8 cellular contexts compared by ENCODE assay signal in genomic region chr3:96863129-96863740, GRCh38.
DNase-seq lines count a peak whose midpoint lies in the region; TF ChIP-seq lines count a peak whose summit lies in the region.

No MANE protein-coding gene starts in this region.

- no peaks in the 10 kb centered on the region for H3K9me3 Mint-ChIP-seq in T-helper 2 cell treated with Interferon-gamma antibody and Interleukin-4, amounts not matched to agents 5 μg/mL and 100 μg/mL, for 36 hours

- peak; percentile 10 for DNase-seq in GM03348 (ENCODE audit: low spot score)
- DNase-seq in HEK293T (ENCODE audit: extremely low spot score), result peak; percentile 28
- peak; percentile 23 for DNase-seq in NCI-H1694 treated with DMSO at 0.1 percent for 48 hours (lab: John Stamatoyannopoulos, UW)
- peak; percentile 25 for DNase-seq in iPS-NIHi7 (ENCODE audit: extremely low spot score)
- DNase-seq in posterior cingulate gyrus, result no peak
- no peak for DNase-seq in T-helper 2 cell treated with Interferon-gamma antibody and Interleukin-4, amounts not matched to agents 5 μg/mL and 100 μg/mL, for 36 hours (ENCODE audit: low spot score)
- DNase-seq in stimulated activated CD4-positive, alpha-beta T cell treated with anti-CD3 and anti-CD28 coated beads, Interleukin-12 subunit alpha, Interleukin-12 subunit beta, amount 100 ng/mL, for 4 hours, result no peak

- intact Hi-C loops in posterior cingulate gyrus (cut with DNase I), result no loop called here

- POLR2A ChIA-PET in HEK293T (lab: Yijun Ruan, JAX), result no interaction called here

- peak; percentile 91 for TF ChIP-seq CTCF in VCaP (conservative IDR thresholded peaks at IDR 0.05)

- H3K4me3 Mint-ChIP-seq in T-helper 2 cell treated with Interferon-gamma antibody and Interleukin-4, amounts not matched to agents 5 μg/mL and 100 μg/mL, for 36 hours, result no peak overlapping the region

- no peak overlapping the region for H3K27ac Mint-ChIP-seq in T-helper 2 cell treated with Interferon-gamma antibody and Interleukin-4, amounts not matched to agents 5 μg/mL and 100 μg/mL, for 36 hours

- CTCF ChIA-PET in HEK293T (lab: Yijun Ruan, JAX), result no interaction called here

- no peaks in the 10 kb centered on the region for H3K27me3 Mint-ChIP-seq in T-helper 2 cell treated with Interferon-gamma antibody and Interleukin-4, amounts not matched to agents 5 μg/mL and 100 μg/mL, for 36 hours (ENCODE audit: low read depth)

- H3K36me3 Mint-ChIP-seq in T-helper 2 cell treated with Interferon-gamma antibody and Interleukin-4, amounts not matched to agents 5 μg/mL and 100 μg/mL, for 36 hours (ENCODE audit: low read depth), result no peaks in the 10 kb centered on the region

- H3K4me1 Mint-ChIP-seq in T-helper 2 cell treated with Interferon-gamma antibody and Interleukin-4, amounts not matched to agents 5 μg/mL and 100 μg/mL, for 36 hours (ENCODE audit: low read depth), result no peaks in the 10 kb centered on the region

- H3K27ac ChIP-seq in VCaP, result no peak overlapping the region

TF ChIP-seq in HEK293T, 16 proteins besides CTCF, POLR2A, EP300 and RAD21:
- TF ChIP-seq SP1 (IDR thresholded peaks at IDR 0.05) (no peak), ZNF384 (IDR thresholded peaks at IDR 0.05) (peak; percentile 34)
TF ChIP-seq in HEK293T: peak in this region for 1.

Comparison
In these comparisons a context has a peak if more than half of its experiments do, and no peak if none do; other contexts are left out.
1. DNase-seq: peak in GM03348 (single experiment), HEK293T (single experiment), NCI-H1694 treated with DMSO at 0.1 percent for 48 hours (single experiment) and iPS-NIHi7 (single experiment); none in posterior cingulate gyrus (0 of 10), T-helper 2 cell treated with Interferon-gamma antibody and Interleukin-4, amounts not matched to agents 5 μg/mL and 100 μg/mL, for 36 hours (single experiment) and stimulated activated CD4-positive, alpha-beta T cell treated with anti-CD3 and anti-CD28 coated beads, Interleukin-12 subunit alpha, Interleukin-12 subunit beta, amount 100 ng/mL, for 4 hours (single experiment).